ENCODE assay signal across 8 cellular contexts in the genomic region with DNA sequence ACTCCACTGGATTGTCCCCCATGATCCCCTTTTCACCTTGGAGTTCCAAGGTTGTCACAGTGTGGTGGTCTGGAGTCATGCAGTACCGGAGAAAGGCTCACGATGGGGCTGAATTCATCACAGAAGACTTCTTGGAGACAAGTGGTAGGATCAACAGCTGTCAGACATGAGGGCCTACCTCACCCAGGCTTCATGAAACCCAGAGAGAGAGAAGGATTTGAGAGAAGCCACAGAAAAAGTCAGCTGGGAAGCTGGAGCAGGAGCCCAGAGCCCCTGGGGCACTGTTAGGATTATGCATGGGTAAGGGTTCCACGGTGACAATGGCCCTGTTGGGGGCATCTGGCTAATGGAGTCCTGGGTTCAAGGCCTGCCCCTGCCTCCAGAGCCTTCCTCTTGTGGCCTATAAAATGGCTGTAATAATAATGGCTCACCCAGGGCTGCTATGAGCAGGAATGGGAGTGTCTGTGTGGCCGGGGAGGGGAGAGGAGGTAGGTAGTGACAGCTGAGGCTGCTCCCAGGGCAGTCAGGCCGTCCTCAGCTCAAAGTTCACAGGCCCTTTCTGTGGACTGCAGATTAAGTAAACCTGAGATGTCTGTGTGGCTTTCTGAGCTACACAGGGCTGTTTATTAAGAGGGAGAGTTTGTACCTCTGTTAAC. TPM values are rescaled to one million over a fixed set of nuclear protein-coding genes. Genes with fewer than 3 reads are reported as not detected.
A peak's percentile ranks its signal among the peaks of the same experiment; 100 is the strongest.
DNase-seq lines count a peak whose midpoint lies in the region; ATAC-seq and TF ChIP-seq lines count a peak whose summit lies in the region.

No MANE protein-coding gene starts in this region.

- H3K9me2 ChIP-seq in PC-3 (replicated peaks; ENCODE audit: low read length): no peaks in the 10 kb centered on the region

- in situ Hi-C loops in gastrocnemius medialis (cut with MboI; ENCODE audit: low sequenced_read_pairs in 4 of 4): no loop called here

- TF ChIP-seq CTCF in AG04450 (IDR thresholded peaks at IDR 0.05; ENCODE audit: low read depth, low read length): peak; percentile 14; the same call in 1 of the 2 replicates
- TF ChIP-seq CTCF in PC-3 (conservative IDR thresholded peaks at IDR 0.05; ENCODE audit: low read depth, low read length): peak; percentile 49; the same call in 1 of the 2 replicates
- TF ChIP-seq CTCF in heart right ventricle (IDR thresholded peaks at IDR 0.05): peak in 3 of 9 donors; percentile 10 to 41 (median 12)
- no peak for TF ChIP-seq CTCF in gastrocnemius medialis (IDR thresholded peaks at IDR 0.05 in 4 of 5, conservative IDR thresholded peaks at IDR 0.05 in 1 of 5)

- H3K79me2 ChIP-seq in PC-3 (ENCODE audit: low read length): peaks cover 15% of the 10 kb centered on the region

- H3K27me3 Mint-ChIP-seq in activated T-helper 2 cell treated with anti-CD3 and anti-CD28 coated beads, Interferon-gamma antibody, Interleukin-2, Interleukin-4, amounts not matched to agents 10 μg/mL and 5 μg/mL and 100 μg/mL, durations not matched to agents 14 hours and 24 hours and 36 hours (ENCODE audit: low read depth): no peaks in the 10 kb centered on the region

- no peak for TF ChIP-seq POLR2A in gastrocnemius medialis (IDR thresholded peaks at IDR 0.05)

- no peaks in the 10 kb centered on the region for H3K36me3 ChIP-seq in PC-3 (ENCODE audit: low read depth, low read length)
- no peaks in the 10 kb centered on the region for H3K36me3 ChIP-seq in heart right ventricle
- H3K36me3 ChIP-seq in gastrocnemius medialis: no peaks in the 10 kb centered on the region

- peak overlapping the region; percentile 92 for H3K27ac Mint-ChIP-seq in activated T-helper 2 cell treated with anti-CD3 and anti-CD28 coated beads, Interferon-gamma antibody, Interleukin-2, Interleukin-4, amounts not matched to agents 10 μg/mL and 5 μg/mL and 100 μg/mL, durations not matched to agents 14 hours and 24 hours and 36 hours

- TSS peak; percentile 57 for BruUV-seq in PC-3 (replicated peaks; lab: Mats Ljungman, UMichigan)

- no peaks in the 10 kb centered on the region for H3K9me3 ChIP-seq in AG04450 (ENCODE audit: control insufficient read depth, insufficient read depth, low read length)
- no peaks in the 10 kb centered on the region for H3K9me3 ChIP-seq in PC-3 (ENCODE audit: low read length)
- no peaks in the 10 kb centered on the region for H3K9me3 ChIP-seq in heart right ventricle
- H3K9me3 ChIP-seq in gastrocnemius medialis: no peaks in the 10 kb centered on the region

- POLR2A ChIA-PET in AG04450 (lab: Yijun Ruan, JAX): no interaction called here
- POLR2A ChIA-PET in PC-3 (lab: Charles Lee; ENCODE audit: unreplicated experiment): interaction anchor here (0.7 kb wide), 1 partner anchor 151 kb away, joined by 3 read pairs; no protein-coding TSS in a partner anchor

- H2AFZ ChIP-seq in PC-3 (ENCODE audit: low read length): peak overlapping the region; percentile 98

- CTCF ChIA-PET in AG04450 (lab: Charles Lee): interaction anchor here (0.9 to 1.7 kb wide), 6 partner anchors 44 to 486 kb away, joined by 3 to 5 read pairs (median 3); no protein-coding TSS in a partner anchor
- CTCF ChIA-PET in PC-3 (lab: Charles Lee): no interaction called here

- H4K20me1 ChIP-seq in PC-3 (ENCODE audit: low read length): no peaks in the 10 kb centered on the region

- DNase-seq in AG04450 (ENCODE audit: low read depth, low spot score): no peak
- peak; percentile 38 for DNase-seq in PC-3
- peak; percentile 33 for DNase-seq in activated T-helper 2 cell treated with anti-CD3 and anti-CD28 coated beads, Interferon-gamma antibody, Interleukin-2, Interleukin-4, amounts not matched to agents 10 μg/mL and 5 μg/mL and 100 μg/mL, durations not matched to agents 14 hours and 24 hours and 36 hours (ENCODE audit: low spot score)
- no peak for DNase-seq in heart right ventricle
- DNase-seq in gastrocnemius medialis: no peak
- no peak for DNase-seq in NCI-H128 (lab: John Stamatoyannopoulos, UW; ENCODE audit: unreplicated experiment)

- WGBS in heart right ventricle, 2 donors: 70 to 80% methylated on average over 5 of the region's 5 CpGs

- peaks cover 24% of the 10 kb centered on the region for H3K36me3 Mint-ChIP-seq in activated T-helper 2 cell treated with anti-CD3 and anti-CD28 coated beads, Interferon-gamma antibody, Interleukin-2, Interleukin-4, amounts not matched to agents 10 μg/mL and 5 μg/mL and 100 μg/mL, durations not matched to agents 14 hours and 24 hours and 36 hours (ENCODE audit: low read depth)

- H3K4me3 ChIP-seq in AG04450 (ENCODE audit: low read depth, low read length) (peak overlapping the region; percentile 72), PC-3 (ENCODE audit: low read length) (peak overlapping the region; percentile 88), heart right ventricle (peak overlapping the region in 9 of 10 donors; percentile 37 to 88 (median 69)), gastrocnemius medialis (peak overlapping the region; percentile 60 to 89 (median 64))

- peak overlapping the region; percentile 98 for H3K4me2 ChIP-seq in PC-3 (ENCODE audit: low read length)

- no peaks in the 10 kb centered on the region for H3K27me3 ChIP-seq in AG04450 (ENCODE audit: control insufficient read depth, insufficient read depth, low read length)
- no peaks in the 10 kb centered on the region for H3K27me3 ChIP-seq in PC-3 (ENCODE audit: low read length)
- H3K27me3 ChIP-seq in heart right ventricle: peaks cover 0 to 15% (median 0%) of the 10 kb centered on the region in 7 donors
- peaks cover 0 to 3% (median 0%) of the 10 kb centered on the region in 3 donors for H3K27me3 ChIP-seq in gastrocnemius medialis

- peaks cover 16% of the 10 kb centered on the region for H3K4me1 ChIP-seq in PC-3 (ENCODE audit: insufficient read depth, low read length)
- H3K4me1 ChIP-seq in heart right ventricle: peaks cover 0 to 47% (median 18%) of the 10 kb centered on the region in 9 donors
- H3K4me1 ChIP-seq in gastrocnemius medialis: peaks cover 0 to 5% of the 10 kb centered on the region in 2 donors

- peak overlapping the region; percentile 84 for H3K9ac ChIP-seq in PC-3 (ENCODE audit: low read length)

- H3K4me3 Mint-ChIP-seq in activated T-helper 2 cell treated with anti-CD3 and anti-CD28 coated beads, Interferon-gamma antibody, Interleukin-2, Interleukin-4, amounts not matched to agents 10 μg/mL and 5 μg/mL and 100 μg/mL, durations not matched to agents 14 hours and 24 hours and 36 hours (ENCODE audit: low read depth): peak overlapping the region; percentile 82

- intact Hi-C loops in PC-3 (cut with micrococcal nuclease) (loop anchor here (2.0 kb wide), 2 partner anchors 75 to 145 kb away; a partner anchor contains a TSS), heart right ventricle (cut with DNase I) (no loop called here), gastrocnemius medialis (cut with DNase I; ENCODE audit: low total_unique reads) (no loop called here)
- intact Hi-C loops in activated T-helper 2 cell treated with anti-CD3 and anti-CD28 coated beads, Interferon-gamma antibody, Interleukin-2, Interleukin-4, amounts not matched to agents 10 μg/mL and 5 μg/mL and 100 μg/mL, durations not matched to agents 14 hours and 24 hours and 36 hours (cut with micrococcal nuclease): loop anchor here (2.0 kb wide), 3 partner anchors 15 to 145 kb away; no protein-coding TSS in a partner anchor

- H3K27ac ChIP-seq in AG04450 (ENCODE audit: low read depth, low read length): no peak overlapping the region
- peak overlapping the region; percentile 30 for H3K27ac ChIP-seq in PC-3 (ENCODE audit: low read length)
- peak overlapping the region in 3 of 10 donors; percentile 35 to 89 (median 48) for H3K27ac ChIP-seq in heart right ventricle
- peak overlapping the region in 1 of 4 donors; percentile 16 for H3K27ac ChIP-seq in gastrocnemius medialis

- no peaks in the 10 kb centered on the region for H3F3A ChIP-seq in PC-3 (ENCODE audit: low read length, unreplicated experiment)

- H3K9me3 Mint-ChIP-seq in activated T-helper 2 cell treated with anti-CD3 and anti-CD28 coated beads, Interferon-gamma antibody, Interleukin-2, Interleukin-4, amounts not matched to agents 10 μg/mL and 5 μg/mL and 100 μg/mL, durations not matched to agents 14 hours and 24 hours and 36 hours: no peaks in the 10 kb centered on the region

- peaks cover 37% of the 10 kb centered on the region for H3K4me1 Mint-ChIP-seq in activated T-helper 2 cell treated with anti-CD3 and anti-CD28 coated beads, Interferon-gamma antibody, Interleukin-2, Interleukin-4, amounts not matched to agents 10 μg/mL and 5 μg/mL and 100 μg/mL, durations not matched to agents 14 hours and 24 hours and 36 hours (ENCODE audit: low read depth)

- ATAC-seq in GM18867 (IDR thresholded peaks at IDR 0.05; ENCODE audit: unreplicated experiment): peak; percentile 59
- peak; percentile 48 for ATAC-seq in HG03066 (IDR thresholded peaks at IDR 0.05; ENCODE audit: low read depth, unreplicated experiment)
- ATAC-seq in PC-3: peak; percentile 52
- peak in 2 of 8 donors; percentile 18 for ATAC-seq in heart right ventricle
- no peak for ATAC-seq in gastrocnemius medialis

RNA-seq across cellular contexts. Expression of a gene that starts 0.9 kb away (rescaled TPM):
- 8.3 and 8.5 TPM in 2 replicates for polyA plus RNA-seq in AG04450 (2011; rRNA removed)
- polyA minus RNA-seq in AG04450 (2011; rRNA and poly(A)+ RNA removed): 5.9 and 6.5 TPM in 2 replicates
- total RNA-seq in PC-3 (2014; rRNA removed): 11.2 and 17.3 TPM in 2 replicates
- 37.7 and 41.5 TPM in 2 replicates for total RNA-seq in activated T-helper 2 cell treated with anti-CD3 and anti-CD28 coated beads, Interferon-gamma antibody, Interleukin-2, Interleukin-4, amounts not matched to agents 10 μg/mL and 5 μg/mL and 100 μg/mL, durations not matched to agents 14 hours and 24 hours and 36 hours
- 10 to 100 TPM in 1 of 10 donors, 1 to 10 TPM in 6, under 1 TPM in 3; 0.47 to 11.2 (median 1.8) TPM for total RNA-seq in heart right ventricle
- polyA plus RNA-seq in heart right ventricle: 1 to 10 TPM in 1 of 2 donors, under 1 TPM in 1; 0.88 to 1.7 TPM
- total RNA-seq in gastrocnemius medialis: 1 to 10 TPM; 1.1 to 3.2 (median 1.3) TPM

Comparison
In these comparisons a context has a peak if more than half of its experiments do, and no peak if none do; other contexts are left out.
1. DNase-seq: peak in PC-3 (single experiment) and activated T-helper 2 cell treated with anti-CD3 and anti-CD28 coated beads, Interferon-gamma antibody, Interleukin-2, Interleukin-4, amounts not matched to agents 10 μg/mL and 5 μg/mL and 100 μg/mL, durations not matched to agents 14 hours and 24 hours and 36 hours (single experiment); none in AG04450 (single experiment), heart right ventricle (0 of 2), gastrocnemius medialis (0 of 2) and NCI-H128 (single experiment).
2. CTCF ChIP-seq: peak in AG04450 (single experiment) and PC-3 (single experiment); none in gastrocnemius medialis (0 of 5).
3. ATAC-seq: peak in GM18867 (single experiment), HG03066 (single experiment) and PC-3 (single experiment); none in gastrocnemius medialis (0 of 2).
4. intact Hi-C loops: an anchor here in PC-3 (2.0 kb wide) and activated T-helper 2 cell treated with anti-CD3 and anti-CD28 coated beads, Interferon-gamma antibody, Interleukin-2, Interleukin-4, amounts not matched to agents 10 μg/mL and 5 μg/mL and 100 μg/mL, durations not matched to agents 14 hours and 24 hours and 36 hours (2.0 kb wide); none called in heart right ventricle and gastrocnemius medialis.
5. Peak in every context shown above with its lines, with median percentiles within 50 percentile points of each other: H3K4me3 ChIP-seq.